Comparison of ENCODE assay signal across 2 cellular contexts in the genomic region with DNA sequence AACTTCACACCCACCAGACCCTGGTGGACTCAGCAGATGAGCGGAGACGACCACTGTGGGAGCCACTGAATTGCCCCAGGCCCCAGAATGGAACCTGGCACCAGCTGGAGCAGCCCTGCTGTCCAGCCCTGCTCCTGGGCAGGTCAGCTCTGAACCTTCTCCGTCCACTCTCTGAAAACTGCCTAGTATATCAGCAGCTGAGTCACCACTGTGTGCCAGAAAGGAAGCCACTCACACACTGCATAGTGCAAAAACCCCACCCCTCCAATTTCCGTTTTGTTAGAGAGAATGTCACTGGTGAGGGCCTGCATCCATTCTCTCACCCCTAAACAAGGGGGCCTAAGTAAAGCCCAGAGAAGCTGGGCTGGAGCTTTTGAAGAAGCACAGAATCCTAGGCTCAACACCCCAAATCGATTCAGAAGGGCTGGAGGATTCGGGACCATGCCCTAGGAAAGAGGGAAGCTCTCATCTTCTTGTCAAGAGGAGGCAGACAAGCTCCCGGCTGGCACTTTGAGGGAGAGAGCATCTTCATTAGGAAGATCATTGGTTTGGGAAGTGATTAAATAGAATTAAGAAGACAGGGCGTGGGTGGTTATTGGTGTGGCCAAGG.
TF ChIP-seq lines count a peak whose summit lies in the region.

No MANE protein-coding gene starts in this region.

TF ChIP-seq in liver, 16 proteins besides CTCF, POLR2A, EP300 and RAD21:
- TF ChIP-seq, protein P1, sequence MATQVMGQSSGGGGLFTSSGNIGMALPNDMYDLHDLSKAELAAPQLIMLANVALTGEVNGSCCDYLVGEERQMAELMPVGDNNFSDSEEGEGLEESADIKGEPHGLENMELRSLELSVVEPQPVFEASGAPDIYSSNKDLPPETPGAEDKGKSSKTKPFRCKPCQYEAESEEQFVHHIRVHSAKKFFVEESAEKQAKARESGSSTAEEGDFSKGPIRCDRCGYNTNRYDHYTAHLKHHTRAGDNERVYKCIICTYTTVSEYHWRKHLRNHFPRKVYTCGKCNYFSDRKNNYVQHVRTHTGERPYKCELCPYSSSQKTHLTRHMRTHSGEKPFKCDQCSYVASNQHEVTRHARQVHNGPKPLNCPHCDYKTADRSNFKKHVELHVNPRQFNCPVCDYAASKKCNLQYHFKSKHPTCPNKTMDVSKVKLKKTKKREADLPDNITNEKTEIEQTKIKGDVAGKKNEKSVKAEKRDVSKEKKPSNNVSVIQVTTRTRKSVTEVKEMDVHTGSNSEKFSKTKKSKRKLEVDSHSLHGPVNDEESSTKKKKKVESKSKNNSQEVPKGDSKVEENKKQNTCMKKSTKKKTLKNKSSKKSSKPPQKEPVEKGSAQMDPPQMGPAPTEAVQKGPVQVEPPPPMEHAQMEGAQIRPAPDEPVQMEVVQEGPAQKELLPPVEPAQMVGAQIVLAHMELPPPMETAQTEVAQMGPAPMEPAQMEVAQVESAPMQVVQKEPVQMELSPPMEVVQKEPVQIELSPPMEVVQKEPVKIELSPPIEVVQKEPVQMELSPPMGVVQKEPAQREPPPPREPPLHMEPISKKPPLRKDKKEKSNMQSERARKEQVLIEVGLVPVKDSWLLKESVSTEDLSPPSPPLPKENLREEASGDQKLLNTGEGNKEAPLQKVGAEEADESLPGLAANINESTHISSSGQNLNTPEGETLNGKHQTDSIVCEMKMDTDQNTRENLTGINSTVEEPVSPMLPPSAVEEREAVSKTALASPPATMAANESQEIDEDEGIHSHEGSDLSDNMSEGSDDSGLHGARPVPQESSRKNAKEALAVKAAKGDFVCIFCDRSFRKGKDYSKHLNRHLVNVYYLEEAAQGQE (IDR thresholded peaks at IDR 0.05) = peak; percentile 13
- no peak for TF ChIP-seq RXRA (IDR thresholded peaks at IDR 0.05)

TF ChIP-seq in HepG2, 621 proteins besides CTCF, POLR2A, EP300 and RAD21:
- TF ChIP-seq ZBTB14 (CRISPR knock-in tag; IDR thresholded peaks at IDR 0.05) = no peak
- no peak for TF ChIP-seq NFE2L1 (CRISPR knock-in tag; IDR thresholded peaks at IDR 0.05; ENCODE audit: borderline replicate concordance)
- TF ChIP-seq, protein P2, sequence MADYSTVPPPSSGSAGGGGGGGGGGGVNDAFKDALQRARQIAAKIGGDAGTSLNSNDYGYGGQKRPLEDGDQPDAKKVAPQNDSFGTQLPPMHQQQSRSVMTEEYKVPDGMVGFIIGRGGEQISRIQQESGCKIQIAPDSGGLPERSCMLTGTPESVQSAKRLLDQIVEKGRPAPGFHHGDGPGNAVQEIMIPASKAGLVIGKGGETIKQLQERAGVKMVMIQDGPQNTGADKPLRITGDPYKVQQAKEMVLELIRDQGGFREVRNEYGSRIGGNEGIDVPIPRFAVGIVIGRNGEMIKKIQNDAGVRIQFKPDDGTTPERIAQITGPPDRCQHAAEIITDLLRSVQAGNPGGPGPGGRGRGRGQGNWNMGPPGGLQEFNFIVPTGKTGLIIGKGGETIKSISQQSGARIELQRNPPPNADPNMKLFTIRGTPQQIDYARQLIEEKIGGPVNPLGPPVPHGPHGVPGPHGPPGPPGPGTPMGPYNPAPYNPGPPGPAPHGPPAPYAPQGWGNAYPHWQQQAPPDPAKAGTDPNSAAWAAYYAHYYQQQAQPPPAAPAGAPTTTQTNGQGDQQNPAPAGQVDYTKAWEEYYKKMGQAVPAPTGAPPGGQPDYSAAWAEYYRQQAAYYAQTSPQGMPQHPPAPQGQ (CRISPR knock-in tag; IDR thresholded peaks at IDR 0.05; ENCODE audit: borderline replicate concordance) = no peak
- TF ChIP-seq, protein P3, sequence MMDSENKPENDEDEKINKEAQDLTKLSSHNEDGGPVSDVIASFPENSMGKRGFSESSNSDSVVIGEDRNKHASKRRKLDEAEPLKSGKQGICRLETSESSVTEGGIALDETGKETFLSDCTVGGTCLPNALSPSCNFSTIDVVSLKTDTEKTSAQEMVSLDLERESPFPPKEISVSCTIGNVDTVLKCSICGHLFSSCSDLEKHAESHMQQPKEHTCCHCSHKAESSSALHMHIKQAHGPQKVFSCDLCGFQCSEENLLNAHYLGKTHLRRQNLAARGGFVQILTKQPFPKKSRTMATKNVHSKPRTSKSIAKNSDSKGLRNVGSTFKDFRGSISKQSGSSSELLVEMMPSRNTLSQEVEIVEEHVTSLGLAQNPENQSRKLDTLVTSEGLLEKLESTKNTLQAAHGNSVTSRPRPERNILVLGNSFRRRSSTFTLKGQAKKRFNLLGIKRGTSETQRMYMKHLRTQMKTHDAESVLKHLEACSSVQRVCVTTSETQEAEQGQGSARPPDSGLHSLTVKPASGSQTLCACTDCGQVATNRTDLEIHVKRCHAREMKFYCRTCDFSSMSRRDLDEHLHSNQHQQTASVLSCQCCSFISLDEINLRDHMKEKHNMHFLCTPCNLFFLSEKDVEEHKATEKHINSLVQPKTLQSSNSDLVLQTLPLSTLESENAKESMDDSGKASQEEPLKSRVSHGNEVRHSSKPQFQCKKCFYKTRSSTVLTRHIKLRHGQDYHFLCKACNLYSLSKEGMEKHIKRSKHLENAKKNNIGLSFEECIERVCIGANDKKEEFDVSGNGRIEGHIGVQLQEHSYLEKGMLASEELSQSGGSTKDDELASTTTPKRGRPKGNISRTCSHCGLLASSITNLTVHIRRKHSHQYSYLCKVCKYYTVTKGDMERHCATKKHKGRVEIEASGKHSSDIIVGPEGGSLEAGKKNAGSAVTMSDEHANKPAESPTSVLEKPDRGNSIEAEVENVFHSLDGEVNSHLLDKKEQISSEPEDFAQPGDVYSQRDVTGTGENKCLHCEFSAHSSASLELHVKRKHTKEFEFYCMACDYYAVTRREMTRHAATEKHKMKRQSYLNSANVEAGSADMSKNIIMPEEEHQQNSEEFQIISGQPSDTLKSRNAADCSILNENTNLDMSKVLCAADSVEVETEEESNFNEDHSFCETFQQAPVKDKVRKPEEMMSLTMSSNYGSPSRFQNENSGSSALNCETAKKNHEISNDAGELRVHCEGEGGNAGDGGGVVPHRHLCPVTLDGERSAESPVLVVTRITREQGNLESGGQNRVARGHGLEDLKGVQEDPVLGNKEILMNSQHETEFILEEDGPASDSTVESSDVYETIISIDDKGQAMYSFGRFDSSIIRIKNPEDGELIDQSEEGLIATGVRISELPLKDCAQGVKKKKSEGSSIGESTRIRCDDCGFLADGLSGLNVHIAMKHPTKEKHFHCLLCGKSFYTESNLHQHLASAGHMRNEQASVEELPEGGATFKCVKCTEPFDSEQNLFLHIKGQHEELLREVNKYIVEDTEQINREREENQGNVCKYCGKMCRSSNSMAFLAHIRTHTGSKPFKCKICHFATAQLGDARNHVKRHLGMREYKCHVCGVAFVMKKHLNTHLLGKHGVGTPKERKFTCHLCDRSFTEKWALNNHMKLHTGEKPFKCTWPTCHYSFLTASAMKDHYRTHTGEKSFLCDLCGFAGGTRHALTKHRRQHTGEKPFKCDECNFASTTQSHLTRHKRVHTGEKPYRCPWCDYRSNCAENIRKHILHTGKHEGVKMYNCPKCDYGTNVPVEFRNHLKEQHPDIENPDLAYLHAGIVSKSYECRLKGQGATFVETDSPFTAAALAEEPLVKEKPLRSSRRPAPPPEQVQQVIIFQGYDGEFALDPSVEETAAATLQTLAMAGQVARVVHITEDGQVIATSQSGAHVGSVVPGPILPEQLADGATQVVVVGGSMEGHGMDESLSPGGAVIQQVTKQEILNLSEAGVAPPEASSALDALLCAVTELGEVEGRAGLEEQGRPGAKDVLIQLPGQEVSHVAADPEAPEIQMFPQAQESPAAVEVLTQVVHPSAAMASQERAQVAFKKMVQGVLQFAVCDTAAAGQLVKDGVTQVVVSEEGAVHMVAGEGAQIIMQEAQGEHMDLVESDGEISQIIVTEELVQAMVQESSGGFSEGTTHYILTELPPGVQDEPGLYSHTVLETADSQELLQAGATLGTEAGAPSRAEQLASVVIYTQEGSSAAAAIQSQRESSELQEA (CRISPR knock-in tag; IDR thresholded peaks at IDR 0.05; ENCODE audit: not compliant biosample characterization) = no peak
- TF ChIP-seq RNF219 (CRISPR knock-in tag; IDR thresholded peaks at IDR 0.05) = no peak
- TF ChIP-seq ZBED4 (CRISPR knock-in tag; IDR thresholded peaks at IDR 0.05; ENCODE audit: borderline replicate concordance) = no peak
- TF ChIP-seq MAFF (IDR thresholded peaks at IDR 0.05; ENCODE audit: low read depth, low read length) = no peak
